ENCODE assay signal across 8 cellular contexts in the genomic region with DNA sequence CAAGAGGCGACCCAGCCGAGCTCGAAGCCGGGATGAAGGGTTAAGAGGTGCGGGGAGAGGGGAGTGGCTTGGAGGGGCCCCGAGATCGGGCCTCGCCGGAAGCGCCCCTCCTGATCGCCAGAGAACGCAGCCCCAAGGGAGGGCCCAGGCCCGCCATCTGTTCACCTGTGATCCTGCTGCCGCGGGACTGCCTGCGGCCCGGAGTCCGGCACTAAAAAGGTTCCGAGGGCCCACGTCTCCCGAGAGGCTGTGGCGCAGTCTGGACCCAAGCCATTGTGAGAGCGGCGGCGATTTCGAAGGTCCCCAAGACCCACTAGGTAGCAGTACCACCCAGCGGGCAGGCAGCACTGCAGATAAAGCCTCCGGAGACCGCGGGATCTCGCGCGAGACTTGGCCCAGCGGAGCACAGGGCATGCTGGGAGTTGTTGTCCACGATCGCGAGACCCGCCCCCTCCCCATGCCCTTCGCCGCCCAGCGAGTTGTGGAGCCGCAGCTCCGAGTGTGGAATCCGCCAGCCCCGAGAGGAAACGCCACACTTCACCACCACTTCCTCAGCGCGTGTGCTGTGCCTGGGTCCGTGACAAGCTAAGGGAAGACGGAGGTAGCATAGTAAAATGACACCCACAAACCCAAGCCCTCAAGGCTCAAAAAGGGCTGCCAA. TPM values are rescaled to one million over a fixed set of nuclear protein-coding genes. Genes with fewer than 3 reads are reported as not detected.
DNase-seq lines count a peak whose midpoint lies in the region; ATAC-seq and TF ChIP-seq lines count a peak whose summit lies in the region.

A gene with protein sequence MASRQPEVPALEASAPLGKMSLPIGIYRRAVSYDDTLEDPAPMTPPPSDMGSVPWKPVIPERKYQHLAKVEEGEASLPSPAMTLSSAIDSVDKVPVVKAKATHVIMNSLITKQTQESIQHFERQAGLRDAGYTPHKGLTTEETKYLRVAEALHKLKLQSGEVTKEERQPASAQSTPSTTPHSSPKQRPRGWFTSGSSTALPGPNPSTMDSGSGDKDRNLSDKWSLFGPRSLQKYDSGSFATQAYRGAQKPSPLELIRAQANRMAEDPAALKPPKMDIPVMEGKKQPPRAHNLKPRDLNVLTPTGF (minus strand): TSS at position 328 of the 661 bp plus-strand sequence. CDS start 2,256 bp downstream, outside the sequence.

- peaks cover 40% of the 10 kb centered on the region for H3K36me3 Mint-ChIP-seq in activated T-cell treated with anti-CD3 and anti-CD28 coated beads, Interleukin-2, amount 50 U/mL, for 24 hours (ENCODE audit: low read depth)

- 0 out of 2 replicates have a peak within 1 kb of the TSS, but pooled peaks have one; percentile 15 for H3K27ac ChIP-seq in PC-9
- peak within 1 kb of the TSS; percentile 42 to 78 for H3K27ac ChIP-seq in esophagus (ENCODE audit: low read depth in 2 of 2, low read length in 1 of 2)
- peak within 1 kb of the TSS; percentile 77 for H3K27ac ChIP-seq in muscle layer of colon (ENCODE audit: low read depth, low read length)

- in situ Hi-C loops in KBM-7 (cut with MboI; ENCODE audit: low pct_unique_long_range_greater_than_20kb, low sequenced_read_pairs) = no loop called here

- peak within 1 kb of the TSS; percentile 99 for H3K4me3 Mint-ChIP-seq in activated T-cell treated with anti-CD3 and anti-CD28 coated beads, Interleukin-2, amount 50 U/mL, for 24 hours

- H3K4me2 ChIP-seq in PC-9 = peak within 1 kb of the TSS; percentile 85

- CTCF ChIA-PET in PC-9 (lab: Charles Lee) = interaction anchor here (0.7 kb wide), 1 partner anchor 11 kb away, joined by 3 read pairs; no protein-coding TSS in a partner anchor

- peaks cover 37% of the 10 kb centered on the region for H3K4me1 Mint-ChIP-seq in activated T-cell treated with anti-CD3 and anti-CD28 coated beads, Interleukin-2, amount 50 U/mL, for 24 hours (ENCODE audit: low read depth)

- POLR2A ChIA-PET in PC-9 (lab: Charles Lee; ENCODE audit: unreplicated experiment) = interaction anchor here (0.5 to 1.0 kb wide), 6 partner anchors 30 to 684 kb away, joined by 3 to 13 read pairs (median 4); no protein-coding TSS in a partner anchor

- H3K4me1 ChIP-seq in PC-9 (replicated peaks; ENCODE audit: insufficient read depth) = peaks cover 6% of the 10 kb centered on the region; the same call in 1 of the 2 replicates
- H3K4me1 ChIP-seq in esophagus (ENCODE audit: control insufficient read depth in 2 of 2, insufficient read depth in 2 of 2, low read length in 1 of 2) = peaks cover 5 to 6% of the 10 kb centered on the region in 2 donors
- peaks cover 18% of the 10 kb centered on the region for H3K4me1 ChIP-seq in muscle layer of colon (ENCODE audit: insufficient read depth, low read length)

- H3K9me2 ChIP-seq in PC-9 (ENCODE audit: insufficient read depth) = no peaks in the 10 kb centered on the region

- H3K79me2 ChIP-seq in PC-9 (ENCODE audit: low read depth) = peaks cover 40% of the 10 kb centered on the region

- peaks cover 8% of the 10 kb centered on the region; the same call in 1 of the 2 replicates for H4K20me1 ChIP-seq in PC-9 (ENCODE audit: insufficient read depth)

- BruUV-seq in PC-9 (replicated peaks; lab: Mats Ljungman, UMichigan) = no TSS peak

- H3K27me3 ChIP-seq in PC-9 (ENCODE audit: insufficient read depth, low read depth) (no peaks in the 10 kb centered on the region), esophagus (ENCODE audit: control insufficient read depth in 1 of 2, insufficient read depth in 2 of 2, low read length in 2 of 2) (no peaks in the 10 kb centered on the region), muscle layer of colon (ENCODE audit: control insufficient read depth in 1 of 2, insufficient read depth in 2 of 2, low read length in 2 of 2) (no peaks in the 10 kb centered on the region)

- intact Hi-C loops in PC-9 (cut with micrococcal nuclease; ENCODE audit: unreplicated experiment) = loop anchor here (1.0 kb wide), 1 partner anchor 27 kb away; a partner anchor contains a TSS

- no peak for TF ChIP-seq CTCF in PC-9 (conservative IDR thresholded peaks at IDR 0.05)

- 0% methylated on average over 46 to 50 of the region's 50 CpGs for WGBS in esophagus, 2 donors

- peak within 1 kb of the TSS; percentile 99 for H3K4me3 ChIP-seq in PC-9
- H3K4me3 ChIP-seq in esophagus (ENCODE audit: low read depth in 1 of 2, low read length in 2 of 2) = peak within 1 kb of the TSS; percentile 80 to 92
- H3K4me3 ChIP-seq in muscle layer of colon (ENCODE audit: low read depth in 1 of 2, low read length in 2 of 2) = peak within 1 kb of the TSS; percentile 87 to 90

- H3K27me3 Mint-ChIP-seq in activated T-cell treated with anti-CD3 and anti-CD28 coated beads, Interleukin-2, amount 50 U/mL, for 24 hours = no peaks in the 10 kb centered on the region

- no peaks in the 10 kb centered on the region for H3F3A ChIP-seq in PC-9 (ENCODE audit: insufficient read depth, low read depth)

- H3K9me3 Mint-ChIP-seq in activated T-cell treated with anti-CD3 and anti-CD28 coated beads, Interleukin-2, amount 50 U/mL, for 24 hours = no peaks in the 10 kb centered on the region

- peak within 1 kb of the TSS; percentile 100 for H2AFZ ChIP-seq in PC-9

- peak within 1 kb of the TSS; percentile 99 for H3K27ac Mint-ChIP-seq in activated T-cell treated with anti-CD3 and anti-CD28 coated beads, Interleukin-2, amount 50 U/mL, for 24 hours

- H3K9me3 ChIP-seq in PC-9 (ENCODE audit: insufficient read depth, low read depth) = no peaks in the 10 kb centered on the region
- H3K9me3 ChIP-seq in esophagus (ENCODE audit: control insufficient read depth in 2 of 2, insufficient read depth in 1 of 2, low read depth in 1 of 2, low read length in 1 of 2) = no peaks in the 10 kb centered on the region
- no peaks in the 10 kb centered on the region for H3K9me3 ChIP-seq in muscle layer of colon (ENCODE audit: low read length)

- H3K36me3 ChIP-seq in PC-9 (ENCODE audit: low read depth) (peaks cover 4% of the 10 kb centered on the region; the same call in 1 of the 2 replicates), esophagus (ENCODE audit: control insufficient read depth in 2 of 2, insufficient read depth in 2 of 2, low read length in 1 of 2) (peaks cover 0 to 2% of the 10 kb centered on the region in 2 donors), muscle layer of colon (ENCODE audit: insufficient read depth, low read length) (peaks cover 12% of the 10 kb centered on the region)

- DNase-seq in DMS79 (lab: John Stamatoyannopoulos, UW) (peak; percentile 41), KBM-7 (peak; percentile 96), PC-9 (peak; percentile 85 to 94)
- DNase-seq in activated T-cell treated with anti-CD3 and anti-CD28 coated beads, Interleukin-2, amount 50 U/mL, for 24 hours = peak; percentile 93
- DNase-seq in stimulated activated CD8-positive, alpha-beta memory T cell treated with anti-CD3 and anti-CD28 coated beads, Interleukin-7, amount 100 ng/mL, for 24 hours (ENCODE audit: low read depth) = peak; percentile 79

- H3K9ac ChIP-seq in muscle layer of colon (ENCODE audit: low read length) = peak within 1 kb of the TSS; percentile 18

- peak; percentile 90 for ATAC-seq in GM21717 (IDR thresholded peaks at IDR 0.05; ENCODE audit: unreplicated experiment)

RNA-seq across cellular contexts. Expression of the gene that starts here (rescaled TPM):
- total RNA-seq in PC-9 (2021) = 115 and 122 TPM in 2 replicates
- polyA plus RNA-seq in esophagus = 10 to 100 TPM; 41.8 to 44.4 TPM

Comparison
In these comparisons a context has a peak if more than half of its experiments do, and no peak if none do; other contexts are left out.
1. Peak in every context shown above with its lines: DNase-seq, ATAC-seq, H3K4me3 ChIP-seq and H3K27ac ChIP-seq.
2. DNase-seq: peak in every context shown above with its lines; median percentile 96 in KBM-7; 93 in activated T-cell treated with anti-CD3 and anti-CD28 coated beads, Interleukin-2, amount 50 U/mL, for 24 hours; 90 in PC-9; 79 in stimulated activated CD8-positive, alpha-beta memory T cell treated with anti-CD3 and anti-CD28 coated beads, Interleukin-7, amount 100 ng/mL, for 24 hours; 41 in DMS79.
3. H3K27ac ChIP-seq: peak in every context shown above with its lines; median percentile 77 in muscle layer of colon; 60 in esophagus; 15 in PC-9.